ENCODE assay signal across 17 cellular contexts in the genomic region with DNA sequence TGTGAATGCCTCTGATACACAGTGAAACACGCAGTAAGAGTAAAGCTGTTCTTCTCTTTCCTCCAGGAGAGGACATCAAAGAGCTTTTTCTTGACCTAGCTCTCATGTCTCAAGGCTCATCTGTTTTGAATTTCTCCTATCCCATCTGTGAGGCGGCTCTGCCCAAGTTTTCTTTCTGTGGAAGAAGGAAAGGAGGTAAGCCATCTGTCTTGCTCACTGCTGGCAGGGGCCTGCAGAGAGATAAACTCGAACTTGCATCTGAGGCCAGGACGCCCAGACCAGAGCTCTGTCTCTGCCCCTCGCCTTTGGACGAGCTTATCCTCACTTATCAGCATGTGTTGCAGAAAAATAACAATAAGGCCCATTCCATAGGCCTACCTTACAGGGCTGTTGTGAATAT. TPM values are rescaled to one million over a fixed set of nuclear protein-coding genes. Genes with fewer than 3 reads are reported as not detected.
DNase-seq lines count a peak whose midpoint lies in the region; ATAC-seq and TF ChIP-seq lines count a peak whose summit lies in the region.
"Had no signal": no experiment of that assay in that cellular context is flagged by ENCODE, and none has a peak within 500 bp of the region (broad histone marks: within the 10 kb centered on the region; RNA-seq: fewer than 3 reads in every experiment).

No MANE protein-coding gene starts in this region.

- DNase-seq in DMS 273 treated with DMSO at 0.1 percent for 48 hours (lab: John Stamatoyannopoulos, UW) (peak; percentile 42), WERI-Rb-1 (peak; percentile 56), dorsolateral prefrontal cortex (peak in 1 of 10 donors; percentile 13)
- no peak for DNase-seq in activated T-helper 1 cell treated with anti-CD3 and anti-CD28 coated beads, Interleukin-12 subunit alpha, Interleukin-12 subunit beta, Interleukin-2, Interleukin-4 antibody, amounts not matched to agents 30 ng/mL and 10 ng/mL and 1 ng/mL, durations not matched to agents 14 hours and 24 hours and 36 hours (ENCODE audit: low spot score)
- DNase-seq: Calu3; CD8-positive, alpha-beta T cell; GDM1; GOT3; H7; HFFc6 had no signal

- H3K4me3 ChIP-seq in WERI-Rb-1 (ENCODE audit: low read depth, low read length) (no peak overlapping the region), dorsolateral prefrontal cortex (no peak overlapping the region)
- H3K4me3 ChIP-seq: BLaER1 treated with 17β-estradiol and CSF1 and Interleukin-3, amounts not matched to agents 10 nM and 100 nM had no signal

- H3K27ac ChIP-seq in WERI-Rb-1 (no peak overlapping the region), dorsolateral prefrontal cortex (peak overlapping the region in 31 of 59 donors; percentile 10 to 76 (median 52))
- H3K27ac ChIP-seq: BLaER1 treated with 17β-estradiol and CSF1 and Interleukin-3, amounts not matched to agents 10 nM and 100 nM had no signal

- peaks cover 23% of the 10 kb centered on the region for H3K4me1 Mint-ChIP-seq in activated T-helper 1 cell treated with anti-CD3 and anti-CD28 coated beads, Interleukin-12 subunit alpha, Interleukin-12 subunit beta, Interleukin-2, Interleukin-4 antibody, amounts not matched to agents 30 ng/mL and 10 ng/mL and 1 ng/mL, durations not matched to agents 14 hours and 24 hours and 36 hours (ENCODE audit: low read depth)

- H3K36me3 ChIP-seq in WERI-Rb-1 = no peaks in the 10 kb centered on the region

- peaks cover 26% of the 10 kb centered on the region for H3K36me3 Mint-ChIP-seq in activated T-helper 1 cell treated with anti-CD3 and anti-CD28 coated beads, Interleukin-12 subunit alpha, Interleukin-12 subunit beta, Interleukin-2, Interleukin-4 antibody, amounts not matched to agents 30 ng/mL and 10 ng/mL and 1 ng/mL, durations not matched to agents 14 hours and 24 hours and 36 hours (ENCODE audit: low read depth)
- H3K36me3 Mint-ChIP-seq: CD8-positive, alpha-beta T cell had no signal

- H3K4me3 Mint-ChIP-seq in activated T-helper 1 cell treated with anti-CD3 and anti-CD28 coated beads, Interleukin-12 subunit alpha, Interleukin-12 subunit beta, Interleukin-2, Interleukin-4 antibody, amounts not matched to agents 30 ng/mL and 10 ng/mL and 1 ng/mL, durations not matched to agents 14 hours and 24 hours and 36 hours = no peak overlapping the region
- H3K4me3 Mint-ChIP-seq: B cell; CD8-positive, alpha-beta T cell; HFFc6 had no signal

- H3K27me3 Mint-ChIP-seq in activated T-helper 1 cell treated with anti-CD3 and anti-CD28 coated beads, Interleukin-12 subunit alpha, Interleukin-12 subunit beta, Interleukin-2, Interleukin-4 antibody, amounts not matched to agents 30 ng/mL and 10 ng/mL and 1 ng/mL, durations not matched to agents 14 hours and 24 hours and 36 hours (ENCODE audit: insufficient read depth) = peaks cover 4% of the 10 kb centered on the region
- H3K27me3 Mint-ChIP-seq: B cell, IgD-negative memory B cell had no signal

- H3K27me3 ChIP-seq in WERI-Rb-1 (ENCODE audit: insufficient read depth, low read depth, severe bottlenecking) = no peaks in the 10 kb centered on the region
- peaks cover 0 to 6% (median 0%) of the 10 kb centered on the region in 45 donors for H3K27me3 ChIP-seq in dorsolateral prefrontal cortex
- H3K27me3 ChIP-seq: BLaER1 treated with 17β-estradiol and CSF1 and Interleukin-3, amounts not matched to agents 10 nM and 100 nM had no signal

- H3K9me3 Mint-ChIP-seq in activated T-helper 1 cell treated with anti-CD3 and anti-CD28 coated beads, Interleukin-12 subunit alpha, Interleukin-12 subunit beta, Interleukin-2, Interleukin-4 antibody, amounts not matched to agents 30 ng/mL and 10 ng/mL and 1 ng/mL, durations not matched to agents 14 hours and 24 hours and 36 hours = no peaks in the 10 kb centered on the region
- H3K9me3 Mint-ChIP-seq: CD8-positive, alpha-beta T cell; IgD-negative memory B cell had no signal

- H3K27ac Mint-ChIP-seq in activated T-helper 1 cell treated with anti-CD3 and anti-CD28 coated beads, Interleukin-12 subunit alpha, Interleukin-12 subunit beta, Interleukin-2, Interleukin-4 antibody, amounts not matched to agents 30 ng/mL and 10 ng/mL and 1 ng/mL, durations not matched to agents 14 hours and 24 hours and 36 hours = no peak overlapping the region
- H3K27ac Mint-ChIP-seq: HFFc6 had no signal

- intact Hi-C loops in dorsolateral prefrontal cortex (cut with DNase I) = no loop called here
- intact Hi-C loops in activated T-helper 1 cell treated with anti-CD3 and anti-CD28 coated beads, Interleukin-12 subunit alpha, Interleukin-12 subunit beta, Interleukin-2, Interleukin-4 antibody, amounts not matched to agents 30 ng/mL and 10 ng/mL and 1 ng/mL, durations not matched to agents 14 hours and 24 hours and 36 hours (cut with micrococcal nuclease) = no loop called here

- no peaks in the 10 kb centered on the region for H3K9me3 ChIP-seq in WERI-Rb-1 (ENCODE audit: severe bottlenecking)
- H3K9me3 ChIP-seq: BLaER1 treated with 17β-estradiol and CSF1 and Interleukin-3, amounts not matched to agents 10 nM and 100 nM had no signal

- TF ChIP-seq CTCF in WERI-Rb-1 (IDR thresholded peaks at IDR 0.05; ENCODE audit: low read depth, low read length) (peak; percentile 36; the same call in 1 of the 2 replicates), dorsolateral prefrontal cortex (IDR thresholded peaks at IDR 0.05 in 54 of 56, conservative IDR thresholded peaks at IDR 0.05 in 2 of 56; ENCODE audit: low read depth in 1 of 56, partially characterized antibody in 56 of 56) (no peak)

- ATAC-seq in SK-N-SH treated with all-trans-retinoic acid at 6 μM for 48 hours (no peak), GM19035 (IDR thresholded peaks at IDR 0.05; ENCODE audit: unreplicated experiment) (no peak)
- ATAC-seq: CD8-positive, alpha-beta T cell; HCT116 had no signal

TF ChIP-seq in SK-N-SH treated with all-trans-retinoic acid at 6 μM for 48 hours, 23 proteins besides CTCF, POLR2A, EP300 and RAD21:
- TF ChIP-seq ZC3H10 (CRISPR knock-in tag; IDR thresholded peaks at IDR 0.05) (no peak), ZNF8 (CRISPR knock-in tag; IDR thresholded peaks at IDR 0.05) (no peak)

RNA-seq across cellular contexts. Expression of a gene that starts 37.7 kb away (rescaled TPM):
- total RNA-seq in dorsolateral prefrontal cortex = 10 to 100 TPM in 6 of 120 experiments, 1 to 10 TPM in 110, under 1 TPM in 3, not detected in 1; 0.71 to 18.3 (median 4.1) TPM
- total RNA-seq in activated T-helper 1 cell treated with anti-CD3 and anti-CD28 coated beads, Interleukin-12 subunit alpha, Interleukin-12 subunit beta, Interleukin-2, Interleukin-4 antibody, amounts not matched to agents 30 ng/mL and 10 ng/mL and 1 ng/mL, durations not matched to agents 14 hours and 24 hours and 36 hours = 1.1 and 1.2 TPM in 2 replicates
- total RNA-seq: A172, Calu3, H7, HFFc6 had no signal
